In the genomic region with DNA sequence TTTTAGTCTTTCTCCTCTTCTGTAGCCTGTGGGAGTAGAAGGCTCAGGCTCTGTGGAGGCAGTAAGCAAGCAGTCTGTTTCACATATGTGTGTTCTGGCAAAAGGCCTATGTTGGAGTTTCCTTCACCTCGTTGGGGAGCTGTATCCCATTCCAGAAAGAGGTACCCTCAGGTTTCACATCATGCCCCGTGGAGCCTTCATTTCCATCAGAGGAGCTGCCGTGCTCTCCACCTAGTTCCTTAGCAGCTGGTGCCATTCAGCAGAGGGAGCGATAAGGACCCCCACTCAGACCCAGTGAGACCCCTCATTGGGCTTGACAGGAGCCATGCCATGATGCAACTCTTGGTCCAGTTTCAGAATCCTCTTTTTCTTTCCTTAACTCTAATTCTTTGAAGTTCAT, we compare ENCODE assay signal across 17 cellular contexts. TPM values are rescaled to one million over a fixed set of nuclear protein-coding genes. Genes with fewer than 3 reads are reported as not detected.
DNase-seq lines count a peak whose midpoint lies in the region; ATAC-seq and TF ChIP-seq lines count a peak whose summit lies in the region.
"Had no signal": no experiment of that assay in that cellular context is flagged by ENCODE, and none has a peak within 500 bp of the region (broad histone marks: within the 10 kb centered on the region; RNA-seq: fewer than 3 reads in every experiment).

No MANE protein-coding gene starts in this region.

- no peak for ATAC-seq in activated B cell treated with CpG ODN at 0.5 μM for 24 hours (ENCODE audit: low read depth)
- ATAC-seq: Panc1, Right ventricle myocardium inferior had no signal

- H3K9me3 ChIP-seq in stomach smooth muscle (ENCODE audit: control insufficient read depth in 2 of 2, low read length in 2 of 2) (no peaks in the 10 kb centered on the region), WERI-Rb-1 (ENCODE audit: severe bottlenecking) (no peaks in the 10 kb centered on the region)
- H3K9me3 ChIP-seq: BLaER1 had no signal

- peak overlapping the region; percentile 60 for H3K27ac ChIP-seq in stomach smooth muscle (ENCODE audit: low read length)
- H3K27ac ChIP-seq in WERI-Rb-1 = no peak overlapping the region
- H3K27ac ChIP-seq: BLaER1 had no signal

- H3K27me3 Mint-ChIP-seq in activated CD4-positive, alpha-beta memory T cell treated with anti-CD3 and anti-CD28 coated beads, Interleukin-2, amount 10 ng/mL, durations not matched to agents 7 days and 5 days = peaks cover 4% of the 10 kb centered on the region
- no peaks in the 10 kb centered on the region for H3K27me3 Mint-ChIP-seq in activated CD4-positive, alpha-beta memory T cell treated with anti-CD3 and anti-CD28 coated beads for 36 hours
- H3K27me3 Mint-ChIP-seq in activated B cell treated with CpG ODN at 0.5 μM for 24 hours = no peaks in the 10 kb centered on the region

- H3K9ac ChIP-seq in stomach smooth muscle (ENCODE audit: low read length in 2 of 2) = no peak overlapping the region
- H3K9ac ChIP-seq: BLaER1 had no signal

- no peaks in the 10 kb centered on the region for H3K4me1 Mint-ChIP-seq in activated CD4-positive, alpha-beta memory T cell treated with anti-CD3 and anti-CD28 coated beads, Interleukin-2, amount 10 ng/mL, durations not matched to agents 7 days and 5 days
- no peaks in the 10 kb centered on the region for H3K4me1 Mint-ChIP-seq in activated CD4-positive, alpha-beta memory T cell treated with anti-CD3 and anti-CD28 coated beads for 36 hours (ENCODE audit: low read depth)
- peaks cover 3% of the 10 kb centered on the region for H3K4me1 Mint-ChIP-seq in activated B cell treated with CpG ODN at 0.5 μM for 24 hours

- TF ChIP-seq CTCF in activated B cell treated with CpG ODN at 0.5 μM for 24 hours (IDR thresholded peaks at IDR 0.05) = no peak
- no peak for TF ChIP-seq CTCF in GM10248 (IDR thresholded peaks at IDR 0.05; ENCODE audit: control extremely low read depth, extremely low read depth, low read depth, missing control alignments)
- TF ChIP-seq CTCF in WERI-Rb-1 (IDR thresholded peaks at IDR 0.05; ENCODE audit: low read depth, low read length) = no peak

- no peaks in the 10 kb centered on the region for H3K9me3 Mint-ChIP-seq in activated CD4-positive, alpha-beta memory T cell treated with anti-CD3 and anti-CD28 coated beads, Interleukin-2, amount 10 ng/mL, durations not matched to agents 7 days and 5 days
- H3K9me3 Mint-ChIP-seq in activated CD4-positive, alpha-beta memory T cell treated with anti-CD3 and anti-CD28 coated beads for 36 hours = no peaks in the 10 kb centered on the region
- H3K9me3 Mint-ChIP-seq in activated B cell treated with CpG ODN at 0.5 μM for 24 hours = no peaks in the 10 kb centered on the region

- intact Hi-C loops in activated CD4-positive, alpha-beta memory T cell treated with anti-CD3 and anti-CD28 coated beads for 36 hours (cut with micrococcal nuclease) = no loop called here
- intact Hi-C loops in activated B cell treated with CpG ODN at 0.5 μM for 24 hours (cut with micrococcal nuclease) = no loop called here

- H3K27me3 ChIP-seq in stomach smooth muscle (ENCODE audit: control insufficient read depth in 1 of 2, insufficient read depth in 2 of 2, low read length in 2 of 2) = no peaks in the 10 kb centered on the region
- no peaks in the 10 kb centered on the region for H3K27me3 ChIP-seq in WERI-Rb-1 (ENCODE audit: insufficient read depth, low read depth, severe bottlenecking)
- H3K27me3 ChIP-seq: BLaER1 had no signal

- H3K4me1 ChIP-seq in stomach smooth muscle (ENCODE audit: control insufficient read depth, insufficient read depth, low read length) = peaks cover 8% of the 10 kb centered on the region

- H3K4me3 Mint-ChIP-seq in activated CD4-positive, alpha-beta memory T cell treated with anti-CD3 and anti-CD28 coated beads, Interleukin-2, amount 10 ng/mL, durations not matched to agents 7 days and 5 days = no peak overlapping the region
- no peak overlapping the region for H3K4me3 Mint-ChIP-seq in activated CD4-positive, alpha-beta memory T cell treated with anti-CD3 and anti-CD28 coated beads for 36 hours
- H3K4me3 Mint-ChIP-seq in activated B cell treated with CpG ODN at 0.5 μM for 24 hours = no peak overlapping the region

- peak; percentile 9 for DNase-seq in activated CD4-positive, alpha-beta memory T cell treated with anti-CD3 and anti-CD28 coated beads, Interleukin-2, amount 10 ng/mL, durations not matched to agents 7 days and 5 days
- no peak for DNase-seq in activated CD4-positive, alpha-beta memory T cell treated with anti-CD3 and anti-CD28 coated beads for 36 hours
- DNase-seq in activated B cell treated with CpG ODN at 0.5 μM for 24 hours = peak; percentile 3
- peak; percentile 41 for DNase-seq in mesenteric fat pad (ENCODE audit: low spot score)
- DNase-seq in GM10248 (ENCODE audit: extremely low spot score) = no peak
- no peak for DNase-seq in activated naive CD4-positive, alpha-beta T cell treated with anti-CD3 and anti-CD28 coated beads, Interleukin-2, amount 50 U/mL, for 16 hours
- DNase-seq in WERI-Rb-1 = no peak
- DNase-seq: DMS 273 treated with DMSO at 0.1 percent for 48 hours, GF-D8, NCI-H1048, NCI-H226, NCI-H524 treated with DMSO at 0.1 percent for 48 hours had no signal

- H3K36me3 ChIP-seq in stomach smooth muscle (ENCODE audit: control insufficient read depth in 2 of 2, insufficient read depth in 2 of 2, low read length in 2 of 2) (peaks cover 0 to 3% of the 10 kb centered on the region in 2 donors), WERI-Rb-1 (peaks cover 12% of the 10 kb centered on the region; the same call in 1 of the 2 replicates)
- H3K36me3 ChIP-seq: BLaER1 had no signal

- no peak overlapping the region for H3K4me3 ChIP-seq in stomach smooth muscle (ENCODE audit: low read length in 2 of 2)
- H3K4me3 ChIP-seq in WERI-Rb-1 (ENCODE audit: low read depth, low read length) = no peak overlapping the region
- H3K4me3 ChIP-seq: BLaER1 had no signal

- CTCF ChIA-PET in activated CD4-positive, alpha-beta memory T cell treated with anti-CD3 and anti-CD28 coated beads, Interleukin-2, amount 10 ng/mL, durations not matched to agents 7 days and 5 days (lab: Charles Lee) = interaction anchor here (1.0 to 1.6 kb wide), 2 partner anchors 26 to 38 kb away, joined by 3 read pairs; no protein-coding TSS in a partner anchor
- CTCF ChIA-PET in activated CD4-positive, alpha-beta memory T cell treated with anti-CD3 and anti-CD28 coated beads for 36 hours (lab: Charles Lee) = no interaction called here
- CTCF ChIA-PET in activated B cell treated with CpG ODN at 0.5 μM for 24 hours (lab: Charles Lee) (no interaction called here), GM10248 (lab: Yijun Ruan, JAX) (interaction anchor here (1.3 to 3.2 kb wide), 2 partner anchors 25 to 72 kb away, joined by 3 to 12 read pairs; no protein-coding TSS in a partner anchor)

- no peaks in the 10 kb centered on the region for H3K36me3 Mint-ChIP-seq in activated CD4-positive, alpha-beta memory T cell treated with anti-CD3 and anti-CD28 coated beads, Interleukin-2, amount 10 ng/mL, durations not matched to agents 7 days and 5 days (ENCODE audit: low read depth)
- no peaks in the 10 kb centered on the region for H3K36me3 Mint-ChIP-seq in activated CD4-positive, alpha-beta memory T cell treated with anti-CD3 and anti-CD28 coated beads for 36 hours
- peaks cover 29% of the 10 kb centered on the region for H3K36me3 Mint-ChIP-seq in activated B cell treated with CpG ODN at 0.5 μM for 24 hours (ENCODE audit: low read depth)

- H3K27ac Mint-ChIP-seq in activated CD4-positive, alpha-beta memory T cell treated with anti-CD3 and anti-CD28 coated beads, Interleukin-2, amount 10 ng/mL, durations not matched to agents 7 days and 5 days = no peak overlapping the region
- no peak overlapping the region for H3K27ac Mint-ChIP-seq in activated CD4-positive, alpha-beta memory T cell treated with anti-CD3 and anti-CD28 coated beads for 36 hours
- H3K27ac Mint-ChIP-seq in activated B cell treated with CpG ODN at 0.5 μM for 24 hours = no peak overlapping the region

- POLR2A ChIA-PET in activated CD4-positive, alpha-beta memory T cell treated with anti-CD3 and anti-CD28 coated beads, Interleukin-2, amount 10 ng/mL, durations not matched to agents 7 days and 5 days (lab: Charles Lee) = no interaction called here
- POLR2A ChIA-PET in activated CD4-positive, alpha-beta memory T cell treated with anti-CD3 and anti-CD28 coated beads for 36 hours (lab: Charles Lee) = no interaction called here
- POLR2A ChIA-PET in activated B cell treated with CpG ODN at 0.5 μM for 24 hours (lab: Charles Lee) (no interaction called here), GM10248 (lab: Yijun Ruan, JAX) (no interaction called here)

RNA-seq across cellular contexts. Expression of a gene that starts 50.6 kb away (rescaled TPM):
- under 1 TPM in 1 of 2 experiments, not detected in 1; 0.08 TPM for total RNA-seq in activated CD4-positive, alpha-beta memory T cell treated with anti-CD3 and anti-CD28 coated beads, Interleukin-2, amount 10 ng/mL, durations not matched to agents 7 days and 5 days
- total RNA-seq in activated CD4-positive, alpha-beta memory T cell treated with anti-CD3 and anti-CD28 coated beads for 36 hours = not detected
- not detected in 2 replicates for total RNA-seq in activated B cell treated with CpG ODN at 0.5 μM for 24 hours
- total RNA-seq in mesenteric fat pad = 169 TPM
- total RNA-seq: MCF 10A had no signal

Comparison
In these comparisons a context has a peak if more than half of its experiments do, and no peak if none do; other contexts are left out.
1. DNase-seq: peak in activated CD4-positive, alpha-beta memory T cell treated with anti-CD3 and anti-CD28 coated beads, Interleukin-2, amount 10 ng/mL, durations not matched to agents 7 days and 5 days (single experiment), activated B cell treated with CpG ODN at 0.5 μM for 24 hours (single experiment) and mesenteric fat pad (single experiment); none in activated CD4-positive, alpha-beta memory T cell treated with anti-CD3 and anti-CD28 coated beads for 36 hours (single experiment), GM10248 (single experiment), activated naive CD4-positive, alpha-beta T cell treated with anti-CD3 and anti-CD28 coated beads, Interleukin-2, amount 50 U/mL, for 16 hours (single experiment) and WERI-Rb-1 (single experiment).
2. CTCF ChIA-PET loops: an anchor here in activated CD4-positive, alpha-beta memory T cell treated with anti-CD3 and anti-CD28 coated beads, Interleukin-2, amount 10 ng/mL, durations not matched to agents 7 days and 5 days (1.0 to 1.6 kb wide) and GM10248 (1.3 to 3.2 kb wide); none called in activated CD4-positive, alpha-beta memory T cell treated with anti-CD3 and anti-CD28 coated beads for 36 hours and activated B cell treated with CpG ODN at 0.5 μM for 24 hours.
3. RNA of a gene that starts 50.6 kb away (total RNA-seq): 169 TPM in mesenteric fat pad (single experiment); 0.08 TPM in activated CD4-positive, alpha-beta memory T cell treated with anti-CD3 and anti-CD28 coated beads, Interleukin-2, amount 10 ng/mL, durations not matched to agents 7 days and 5 days, not detected in activated CD4-positive, alpha-beta memory T cell treated with anti-CD3 and anti-CD28 coated beads for 36 hours and not detected in activated B cell treated with CpG ODN at 0.5 μM for 24 hours; every median in the first group is over 100 times any median in the second.